14 cellular contexts compared by ENCODE assay signal in the genomic region with DNA sequence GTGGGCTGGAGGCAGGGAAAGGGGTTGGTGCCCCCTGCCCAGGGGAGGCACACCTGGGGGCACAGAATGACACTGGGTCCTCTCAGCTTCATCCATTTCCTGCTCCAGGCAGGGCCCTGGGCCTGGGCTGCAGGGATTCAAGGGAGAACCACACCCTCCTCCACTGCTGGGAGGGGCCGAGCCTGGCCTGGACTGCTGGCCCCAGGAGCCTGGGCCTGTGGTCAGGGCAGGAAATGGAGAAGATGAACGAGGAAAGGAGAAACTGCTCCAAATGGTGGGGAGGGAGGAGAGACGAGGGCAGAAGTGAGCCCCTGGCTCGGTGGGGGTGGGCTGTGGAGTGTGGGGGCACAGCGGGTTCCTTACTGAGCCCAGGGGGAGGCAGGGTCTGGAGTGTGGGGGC. TPM values are rescaled to one million over a fixed set of nuclear protein-coding genes. Genes with fewer than 3 reads are reported as not detected.
A peak's percentile ranks its signal among the peaks of the same experiment; 100 is the strongest.
DNase-seq lines count a peak whose midpoint lies in the region; ATAC-seq and TF ChIP-seq lines count a peak whose summit lies in the region.
"Had no signal": no experiment of that assay in that cellular context is flagged by ENCODE, and none has a peak within 500 bp of the region (broad histone marks: within the 10 kb centered on the region; RNA-seq: fewer than 3 reads in every experiment).

No MANE protein-coding gene starts in this region.

- no peak for TF ChIP-seq CTCF in right atrium auricular region (IDR thresholded peaks at IDR 0.05)
- TF ChIP-seq CTCF in vagina (IDR thresholded peaks at IDR 0.05) = no peak

- no peaks in the 10 kb centered on the region for H3K36me3 Mint-ChIP-seq in T-helper 17 cell (ENCODE audit: low read depth)

- peak overlapping the region; percentile 16 for H3K27ac Mint-ChIP-seq in T-helper 17 cell

- H3K27me3 ChIP-seq in right atrium auricular region = no peaks in the 10 kb centered on the region
- H3K27me3 ChIP-seq in vagina = no peaks in the 10 kb centered on the region

- H3K4me1 Mint-ChIP-seq in T-helper 17 cell = peaks cover 11% of the 10 kb centered on the region

- no peak overlapping the region for H3K4me3 Mint-ChIP-seq in T-helper 17 cell
- H3K4me3 Mint-ChIP-seq: neural crest cell had no signal

- intact Hi-C loops in Right ventricle myocardium inferior (cut with DNase I) = no loop called here
- intact Hi-C loops in vagina (cut with DNase I) = no loop called here

- H3K27me3 Mint-ChIP-seq in T-helper 17 cell = no peaks in the 10 kb centered on the region

- no peaks in the 10 kb centered on the region for H3K36me3 ChIP-seq in right atrium auricular region
- H3K36me3 ChIP-seq in vagina = no peaks in the 10 kb centered on the region

- ATAC-seq in Right ventricle myocardium inferior (peak; percentile 42), T-helper 17 cell (no peak), GM18519 (IDR thresholded peaks at IDR 0.05; ENCODE audit: low FRiP score, unreplicated experiment) (no peak), HG03354 (IDR thresholded peaks at IDR 0.05; ENCODE audit: poor library complexity, severe bottlenecking, unreplicated experiment) (no peak)
- ATAC-seq: A549, left lobe of liver had no signal

- H3K9me3 ChIP-seq in right atrium auricular region = no peaks in the 10 kb centered on the region
- no peaks in the 10 kb centered on the region for H3K9me3 ChIP-seq in T-helper 17 cell (ENCODE audit: control insufficient read depth, low read length, poor library complexity, severe bottlenecking)
- H3K9me3 ChIP-seq in vagina = no peaks in the 10 kb centered on the region
- H3K9me3 ChIP-seq: A549 had no signal

- H3K4me1 ChIP-seq in right atrium auricular region (peaks cover 0 to 14% of the 10 kb centered on the region in 2 donors), vagina (peaks cover 34% of the 10 kb centered on the region)

- peak; percentile 27 for DNase-seq in Right ventricle myocardium inferior (ENCODE audit: missing footprints)
- DNase-seq in right atrium auricular region (ENCODE audit: low spot score) = no peak
- no peak for DNase-seq in T-helper 17 cell
- DNase-seq in islet precursor cell = peak; percentile 76
- no peak for DNase-seq in vagina (ENCODE audit: extremely low spot score in 2 of 2)
- DNase-seq in NCI-H2029 (lab: John Stamatoyannopoulos, UW) = no peak
- DNase-seq: effector CD4-positive, alpha-beta T cell; NCI-H1105 treated with DMSO at 0.1 percent for 48 hours; NCI-H510A had no signal

- no peak for TF ChIP-seq POLR2A in vagina (IDR thresholded peaks at IDR 0.05)

- H3K27ac ChIP-seq in right atrium auricular region = no peak overlapping the region
- H3K27ac ChIP-seq in vagina = peak overlapping the region; percentile 11
- H3K27ac ChIP-seq: A549 had no signal

- H3K4me3 ChIP-seq in right atrium auricular region (no peak overlapping the region), vagina (no peak overlapping the region)
- H3K4me3 ChIP-seq: A549 had no signal

RNA-seq across cellular contexts. Expression of a gene that starts 38.1 kb away (rescaled TPM):
- total RNA-seq in Right ventricle myocardium inferior (0.32 TPM), right atrium auricular region (under 1 TPM; 0.35 to 0.37 TPM), T-helper 17 cell (under 1 TPM; 0.20 to 0.23 TPM), vagina (3.4 TPM)

Comparison
In these comparisons a context has a peak if more than half of its experiments do, and no peak if none do; other contexts are left out.
1. DNase-seq: peak in Right ventricle myocardium inferior (single experiment) and islet precursor cell (single experiment); none in right atrium auricular region (single experiment), T-helper 17 cell (0 of 3), vagina (0 of 2) and NCI-H2029 (single experiment).